1 cellular context compared by ENCODE assay signal in the genomic region with DNA sequence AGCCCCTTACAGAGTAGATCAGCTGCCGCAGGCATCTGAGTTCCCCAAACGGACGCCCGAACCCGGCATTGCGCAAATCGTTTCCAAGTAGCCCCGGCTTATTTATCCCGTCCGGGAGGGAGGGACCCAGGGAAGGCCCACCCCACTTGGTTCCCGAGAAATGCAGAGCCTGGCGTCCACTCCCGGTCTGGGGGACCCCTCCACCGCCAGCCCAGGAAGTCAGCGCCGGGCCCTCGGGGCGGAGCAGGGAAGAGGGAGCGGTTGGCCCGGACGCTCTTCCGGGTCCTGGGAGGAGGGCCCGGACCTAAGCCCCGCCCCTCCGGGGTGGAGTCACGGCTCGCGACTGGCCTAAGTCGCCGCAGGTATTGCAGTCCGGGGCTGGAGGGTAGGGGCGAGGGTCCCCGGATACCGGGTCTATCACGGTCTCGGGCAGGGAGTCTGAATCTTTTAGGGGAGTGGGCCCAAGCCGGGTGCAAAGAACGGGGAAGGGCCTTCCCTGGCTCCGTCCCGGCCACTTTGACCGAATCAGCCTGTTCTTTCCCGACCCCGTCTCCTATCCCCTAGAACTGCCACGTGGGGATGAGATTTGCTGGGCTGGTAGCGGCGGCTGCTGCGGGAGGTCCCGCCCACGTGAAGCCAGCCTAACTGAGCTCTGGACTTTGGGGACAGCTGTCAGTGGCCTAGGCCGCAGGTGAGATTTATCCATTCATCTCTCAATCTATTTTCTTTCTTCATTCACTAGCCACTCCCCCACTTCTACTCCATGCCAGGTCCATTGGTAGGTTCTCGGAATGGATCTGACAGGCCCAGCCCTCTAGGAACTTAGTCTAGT.
TF ChIP-seq lines count a peak whose summit lies in the region.

A gene with protein sequence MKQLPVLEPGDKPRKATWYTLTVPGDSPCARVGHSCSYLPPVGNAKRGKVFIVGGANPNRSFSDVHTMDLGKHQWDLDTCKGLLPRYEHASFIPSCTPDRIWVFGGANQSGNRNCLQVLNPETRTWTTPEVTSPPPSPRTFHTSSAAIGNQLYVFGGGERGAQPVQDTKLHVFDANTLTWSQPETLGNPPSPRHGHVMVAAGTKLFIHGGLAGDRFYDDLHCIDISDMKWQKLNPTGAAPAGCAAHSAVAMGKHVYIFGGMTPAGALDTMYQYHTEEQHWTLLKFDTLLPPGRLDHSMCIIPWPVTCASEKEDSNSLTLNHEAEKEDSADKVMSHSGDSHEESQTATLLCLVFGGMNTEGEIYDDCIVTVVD (plus strand): TSS at position 327 of the 832 bp plus-strand sequence. CDS start 2,472 bp downstream, outside the sequence.

TF ChIP-seq in K562, 482 proteins besides CTCF, POLR2A, EP300 and RAD21 (continued from another document and continues in another):
- TF ChIP-seq, protein P1, sequence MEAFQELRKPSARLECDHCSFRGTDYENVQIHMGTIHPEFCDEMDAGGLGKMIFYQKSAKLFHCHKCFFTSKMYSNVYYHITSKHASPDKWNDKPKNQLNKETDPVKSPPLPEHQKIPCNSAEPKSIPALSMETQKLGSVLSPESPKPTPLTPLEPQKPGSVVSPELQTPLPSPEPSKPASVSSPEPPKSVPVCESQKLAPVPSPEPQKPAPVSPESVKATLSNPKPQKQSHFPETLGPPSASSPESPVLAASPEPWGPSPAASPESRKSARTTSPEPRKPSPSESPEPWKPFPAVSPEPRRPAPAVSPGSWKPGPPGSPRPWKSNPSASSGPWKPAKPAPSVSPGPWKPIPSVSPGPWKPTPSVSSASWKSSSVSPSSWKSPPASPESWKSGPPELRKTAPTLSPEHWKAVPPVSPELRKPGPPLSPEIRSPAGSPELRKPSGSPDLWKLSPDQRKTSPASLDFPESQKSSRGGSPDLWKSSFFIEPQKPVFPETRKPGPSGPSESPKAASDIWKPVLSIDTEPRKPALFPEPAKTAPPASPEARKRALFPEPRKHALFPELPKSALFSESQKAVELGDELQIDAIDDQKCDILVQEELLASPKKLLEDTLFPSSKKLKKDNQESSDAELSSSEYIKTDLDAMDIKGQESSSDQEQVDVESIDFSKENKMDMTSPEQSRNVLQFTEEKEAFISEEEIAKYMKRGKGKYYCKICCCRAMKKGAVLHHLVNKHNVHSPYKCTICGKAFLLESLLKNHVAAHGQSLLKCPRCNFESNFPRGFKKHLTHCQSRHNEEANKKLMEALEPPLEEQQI (IDR thresholded peaks at IDR 0.05), result no peak
- TF ChIP-seq ELF4 (CRISPR knock-in tag; IDR thresholded peaks at IDR 0.05) (peak; percentile 63; the same call in 1 of the 2 replicates), GABPA (tag; conservative IDR thresholded peaks at IDR 0.05; ENCODE audit: low read depth) (peak; percentile 86), TOE1 (IDR thresholded peaks at IDR 0.05; ENCODE audit: borderline replicate concordance) (peak; percentile 27; the same call in 1 of the 2 replicates), TOE1 (CRISPR knock-in tag; IDR thresholded peaks at IDR 0.05; ENCODE audit: borderline replicate concordance, low read depth) (no peak), FIP1L1 (IDR thresholded peaks at IDR 0.05; ENCODE audit: low read depth, low read length, poor library complexity, severe bottlenecking) (peak; percentile 50), SUPT5H (IDR thresholded peaks at IDR 0.05) (peak; percentile 89), ZNF24 (IDR thresholded peaks at IDR 0.05) (no peak), POLR2AphosphoS2 (IDR thresholded peaks at IDR 0.05; ENCODE audit: low read length) (no peak), CREB1 (IDR thresholded peaks at IDR 0.05) (no peak; the same call in 1 of the 2 replicates), CREB1 (CRISPR knock-in tag; IDR thresholded peaks at IDR 0.05) (no peak; the same call in 1 of the 2 replicates), NCOA6 (IDR thresholded peaks at IDR 0.05) (no peak), ZBTB17 (CRISPR knock-in tag; IDR thresholded peaks at IDR 0.05) (no peak), ZNF785 (CRISPR knock-in tag; IDR thresholded peaks at IDR 0.05) (no peak), JUNB (CRISPR knock-in tag; conservative IDR thresholded peaks at IDR 0.05) (no peak), RBM39 (optimal IDR thresholded peaks at IDR 0.05; ENCODE audit: low read depth, low read length) (peak; percentile 46), MAZ (CRISPR knock-in tag; conservative IDR thresholded peaks at IDR 0.05 in 1 of 2, IDR thresholded peaks at IDR 0.05 in 1 of 2) (peak; percentile 76 to 88), TAF1 (IDR thresholded peaks at IDR 0.05; ENCODE audit: control insufficient read depth, extremely low read depth, insufficient read depth, low read length, severe bottlenecking) (peak; percentile 84), ZNF23 (CRISPR knock-in tag; IDR thresholded peaks at IDR 0.05) (no peak), EHMT2 (IDR thresholded peaks at IDR 0.05) (no peak), KDM4B (IDR thresholded peaks at IDR 0.05; ENCODE audit: borderline replicate concordance in 2 of 2, low read depth in 1 of 2) (peak in 1 of 2 experiments; percentile 69; a peak in 1 of 4 replicates), CBX1 (IDR thresholded peaks at IDR 0.05; ENCODE audit: low read depth) (0 out of 2 replicates have a peak, but pooled peaks have one; percentile 75), LARP7 (IDR thresholded peaks at IDR 0.05) (no peak), ERF (CRISPR knock-in tag; IDR thresholded peaks at IDR 0.05) (0 out of 2 replicates have a peak, but pooled peaks have one; percentile 62), POLR2AphosphoS5 (IDR thresholded peaks at IDR 0.05; ENCODE audit: control insufficient read depth, insufficient read depth, low read depth, low read length) (peak; percentile 90), SMAD3 (CRISPR knock-in tag; conservative IDR thresholded peaks at IDR 0.05) (peak; percentile 65; the same call in 1 of the 2 replicates), SMAD4 (CRISPR knock-in tag; conservative IDR thresholded peaks at IDR 0.05) (peak; percentile 14; the same call in 1 of the 2 replicates), FOXM1 (IDR thresholded peaks at IDR 0.05; ENCODE audit: low read depth) (no peak), FOXM1 (CRISPR knock-in tag; IDR thresholded peaks at IDR 0.05; ENCODE audit: low read depth) (no peak)
- TF ChIP-seq, protein P2, sequence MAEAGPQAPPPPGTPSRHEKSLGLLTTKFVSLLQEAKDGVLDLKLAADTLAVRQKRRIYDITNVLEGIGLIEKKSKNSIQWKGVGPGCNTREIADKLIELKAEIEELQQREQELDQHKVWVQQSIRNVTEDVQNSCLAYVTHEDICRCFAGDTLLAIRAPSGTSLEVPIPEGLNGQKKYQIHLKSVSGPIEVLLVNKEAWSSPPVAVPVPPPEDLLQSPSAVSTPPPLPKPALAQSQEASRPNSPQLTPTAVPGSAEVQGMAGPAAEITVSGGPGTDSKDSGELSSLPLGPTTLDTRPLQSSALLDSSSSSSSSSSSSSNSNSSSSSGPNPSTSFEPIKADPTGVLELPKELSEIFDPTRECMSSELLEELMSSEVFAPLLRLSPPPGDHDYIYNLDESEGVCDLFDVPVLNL (CRISPR knock-in tag; IDR thresholded peaks at IDR 0.05; ENCODE audit: low read depth), result no peak
- TF ChIP-seq, protein P3, sequence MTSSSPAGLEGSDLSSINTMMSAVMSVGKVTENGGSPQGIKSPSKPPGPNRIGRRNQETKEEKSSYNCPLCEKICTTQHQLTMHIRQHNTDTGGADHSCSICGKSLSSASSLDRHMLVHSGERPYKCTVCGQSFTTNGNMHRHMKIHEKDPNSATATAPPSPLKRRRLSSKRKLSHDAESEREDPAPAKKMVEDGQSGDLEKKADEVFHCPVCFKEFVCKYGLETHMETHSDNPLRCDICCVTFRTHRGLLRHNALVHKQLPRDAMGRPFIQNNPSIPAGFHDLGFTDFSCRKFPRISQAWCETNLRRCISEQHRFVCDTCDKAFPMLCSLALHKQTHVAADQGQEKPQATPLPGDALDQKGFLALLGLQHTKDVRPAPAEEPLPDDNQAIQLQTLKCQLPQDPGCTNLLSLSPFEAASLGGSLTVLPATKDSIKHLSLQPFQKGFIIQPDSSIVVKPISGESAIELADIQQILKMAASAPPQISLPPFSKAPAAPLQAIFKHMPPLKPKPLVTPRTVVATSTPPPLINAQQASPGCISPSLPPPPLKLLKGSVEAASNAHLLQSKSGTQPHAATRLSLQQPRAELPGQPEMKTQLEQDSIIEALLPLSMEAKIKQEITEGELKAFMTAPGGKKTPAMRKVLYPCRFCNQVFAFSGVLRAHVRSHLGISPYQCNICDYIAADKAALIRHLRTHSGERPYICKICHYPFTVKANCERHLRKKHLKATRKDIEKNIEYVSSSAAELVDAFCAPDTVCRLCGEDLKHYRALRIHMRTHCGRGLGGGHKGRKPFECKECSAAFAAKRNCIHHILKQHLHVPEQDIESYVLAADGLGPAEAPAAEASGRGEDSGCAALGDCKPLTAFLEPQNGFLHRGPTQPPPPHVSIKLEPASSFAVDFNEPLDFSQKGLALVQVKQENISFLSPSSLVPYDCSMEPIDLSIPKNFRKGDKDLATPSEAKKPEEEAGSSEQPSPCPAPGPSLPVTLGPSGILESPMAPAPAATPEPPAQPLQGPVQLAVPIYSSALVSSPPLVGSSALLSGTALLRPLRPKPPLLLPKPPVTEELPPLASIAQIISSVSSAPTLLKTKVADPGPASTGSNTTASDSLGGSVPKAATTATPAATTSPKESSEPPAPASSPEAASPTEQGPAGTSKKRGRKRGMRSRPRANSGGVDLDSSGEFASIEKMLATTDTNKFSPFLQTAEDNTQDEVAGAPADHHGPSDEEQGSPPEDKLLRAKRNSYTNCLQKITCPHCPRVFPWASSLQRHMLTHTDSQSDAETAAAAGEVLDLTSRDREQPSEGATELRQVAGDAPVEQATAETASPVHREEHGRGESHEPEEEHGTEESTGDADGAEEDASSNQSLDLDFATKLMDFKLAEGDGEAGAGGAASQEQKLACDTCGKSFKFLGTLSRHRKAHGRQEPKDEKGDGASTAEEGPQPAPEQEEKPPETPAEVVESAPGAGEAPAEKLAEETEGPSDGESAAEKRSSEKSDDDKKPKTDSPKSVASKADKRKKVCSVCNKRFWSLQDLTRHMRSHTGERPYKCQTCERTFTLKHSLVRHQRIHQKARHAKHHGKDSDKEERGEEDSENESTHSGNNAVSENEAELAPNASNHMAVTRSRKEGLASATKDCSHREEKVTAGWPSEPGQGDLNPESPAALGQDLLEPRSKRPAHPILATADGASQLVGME (CRISPR knock-in tag; IDR thresholded peaks at IDR 0.05), result no peak
- TF ChIP-seq, protein P4, sequence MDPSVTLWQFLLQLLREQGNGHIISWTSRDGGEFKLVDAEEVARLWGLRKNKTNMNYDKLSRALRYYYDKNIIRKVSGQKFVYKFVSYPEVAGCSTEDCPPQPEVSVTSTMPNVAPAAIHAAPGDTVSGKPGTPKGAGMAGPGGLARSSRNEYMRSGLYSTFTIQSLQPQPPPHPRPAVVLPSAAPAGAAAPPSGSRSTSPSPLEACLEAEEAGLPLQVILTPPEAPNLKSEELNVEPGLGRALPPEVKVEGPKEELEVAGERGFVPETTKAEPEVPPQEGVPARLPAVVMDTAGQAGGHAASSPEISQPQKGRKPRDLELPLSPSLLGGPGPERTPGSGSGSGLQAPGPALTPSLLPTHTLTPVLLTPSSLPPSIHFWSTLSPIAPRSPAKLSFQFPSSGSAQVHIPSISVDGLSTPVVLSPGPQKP (CRISPR knock-in tag; IDR thresholded peaks at IDR 0.05), result no peak
- TF ChIP-seq, protein P5, sequence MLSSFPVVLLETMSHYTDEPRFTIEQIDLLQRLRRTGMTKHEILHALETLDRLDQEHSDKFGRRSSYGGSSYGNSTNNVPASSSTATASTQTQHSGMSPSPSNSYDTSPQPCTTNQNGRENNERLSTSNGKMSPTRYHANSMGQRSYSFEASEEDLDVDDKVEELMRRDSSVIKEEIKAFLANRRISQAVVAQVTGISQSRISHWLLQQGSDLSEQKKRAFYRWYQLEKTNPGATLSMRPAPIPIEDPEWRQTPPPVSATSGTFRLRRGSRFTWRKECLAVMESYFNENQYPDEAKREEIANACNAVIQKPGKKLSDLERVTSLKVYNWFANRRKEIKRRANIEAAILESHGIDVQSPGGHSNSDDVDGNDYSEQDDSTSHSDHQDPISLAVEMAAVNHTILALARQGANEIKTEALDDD (IDR thresholded peaks at IDR 0.05), result 0 out of 2 replicates have a peak, but pooled peaks have one; percentile 13
- TF ChIP-seq, protein P6, sequence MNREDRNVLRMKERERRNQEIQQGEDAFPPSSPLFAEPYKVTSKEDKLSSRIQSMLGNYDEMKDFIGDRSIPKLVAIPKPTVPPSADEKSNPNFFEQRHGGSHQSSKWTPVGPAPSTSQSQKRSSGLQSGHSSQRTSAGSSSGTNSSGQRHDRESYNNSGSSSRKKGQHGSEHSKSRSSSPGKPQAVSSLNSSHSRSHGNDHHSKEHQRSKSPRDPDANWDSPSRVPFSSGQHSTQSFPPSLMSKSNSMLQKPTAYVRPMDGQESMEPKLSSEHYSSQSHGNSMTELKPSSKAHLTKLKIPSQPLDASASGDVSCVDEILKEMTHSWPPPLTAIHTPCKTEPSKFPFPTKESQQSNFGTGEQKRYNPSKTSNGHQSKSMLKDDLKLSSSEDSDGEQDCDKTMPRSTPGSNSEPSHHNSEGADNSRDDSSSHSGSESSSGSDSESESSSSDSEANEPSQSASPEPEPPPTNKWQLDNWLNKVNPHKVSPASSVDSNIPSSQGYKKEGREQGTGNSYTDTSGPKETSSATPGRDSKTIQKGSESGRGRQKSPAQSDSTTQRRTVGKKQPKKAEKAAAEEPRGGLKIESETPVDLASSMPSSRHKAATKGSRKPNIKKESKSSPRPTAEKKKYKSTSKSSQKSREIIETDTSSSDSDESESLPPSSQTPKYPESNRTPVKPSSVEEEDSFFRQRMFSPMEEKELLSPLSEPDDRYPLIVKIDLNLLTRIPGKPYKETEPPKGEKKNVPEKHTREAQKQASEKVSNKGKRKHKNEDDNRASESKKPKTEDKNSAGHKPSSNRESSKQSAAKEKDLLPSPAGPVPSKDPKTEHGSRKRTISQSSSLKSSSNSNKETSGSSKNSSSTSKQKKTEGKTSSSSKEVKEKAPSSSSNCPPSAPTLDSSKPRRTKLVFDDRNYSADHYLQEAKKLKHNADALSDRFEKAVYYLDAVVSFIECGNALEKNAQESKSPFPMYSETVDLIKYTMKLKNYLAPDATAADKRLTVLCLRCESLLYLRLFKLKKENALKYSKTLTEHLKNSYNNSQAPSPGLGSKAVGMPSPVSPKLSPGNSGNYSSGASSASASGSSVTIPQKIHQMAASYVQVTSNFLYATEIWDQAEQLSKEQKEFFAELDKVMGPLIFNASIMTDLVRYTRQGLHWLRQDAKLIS (CRISPR knock-in tag; IDR thresholded peaks at IDR 0.05), result no peak
- TF ChIP-seq, protein P7, sequence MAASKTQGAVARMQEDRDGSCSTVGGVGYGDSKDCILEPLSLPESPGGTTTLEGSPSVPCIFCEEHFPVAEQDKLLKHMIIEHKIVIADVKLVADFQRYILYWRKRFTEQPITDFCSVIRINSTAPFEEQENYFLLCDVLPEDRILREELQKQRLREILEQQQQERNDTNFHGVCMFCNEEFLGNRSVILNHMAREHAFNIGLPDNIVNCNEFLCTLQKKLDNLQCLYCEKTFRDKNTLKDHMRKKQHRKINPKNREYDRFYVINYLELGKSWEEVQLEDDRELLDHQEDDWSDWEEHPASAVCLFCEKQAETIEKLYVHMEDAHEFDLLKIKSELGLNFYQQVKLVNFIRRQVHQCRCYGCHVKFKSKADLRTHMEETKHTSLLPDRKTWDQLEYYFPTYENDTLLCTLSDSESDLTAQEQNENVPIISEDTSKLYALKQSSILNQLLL (CRISPR knock-in tag; IDR thresholded peaks at IDR 0.05; ENCODE audit: borderline replicate concordance), result no peak
